In the genomic region with DNA sequence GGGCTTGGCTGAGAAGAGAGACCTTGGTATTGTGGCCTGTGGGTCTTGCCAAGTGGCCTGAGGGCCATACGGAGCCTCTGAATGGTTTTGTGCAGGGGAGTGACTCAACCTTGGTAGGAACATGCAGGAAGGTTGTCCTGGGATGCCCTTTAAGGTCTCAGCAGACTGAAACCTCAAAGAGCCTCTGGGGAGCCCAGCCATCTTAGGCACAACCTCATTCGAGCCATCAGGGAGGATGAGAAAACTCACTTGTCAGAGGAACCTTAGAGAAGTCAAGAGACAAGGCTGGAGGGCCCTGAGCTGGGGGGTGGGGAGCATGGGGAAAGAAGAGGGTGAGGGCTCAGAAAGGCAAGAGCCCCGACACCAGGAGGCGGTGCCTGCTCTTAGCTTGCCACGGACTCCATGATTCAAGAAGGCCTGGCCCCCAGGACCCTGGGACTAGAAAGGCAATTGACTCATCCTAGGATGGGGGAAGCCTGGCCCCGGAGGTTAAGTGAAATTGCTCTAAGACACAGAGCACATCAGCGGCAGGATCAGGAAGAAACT, we compare ENCODE assay signal across 8 cellular contexts. TPM values are rescaled to one million over a fixed set of nuclear protein-coding genes. Genes with fewer than 3 reads are reported as not detected.
DNase-seq lines count a peak whose midpoint lies in the region; ATAC-seq and TF ChIP-seq lines count a peak whose summit lies in the region.

No MANE protein-coding gene starts in this region.

- H3K9me3 Mint-ChIP-seq in effector memory CD8-positive, alpha-beta T cell: no peaks in the 10 kb centered on the region
- H3K9me3 Mint-ChIP-seq in nephron: no peaks in the 10 kb centered on the region

- H3K4me1 Mint-ChIP-seq in T-helper 17 cell (peaks cover 50% of the 10 kb centered on the region), nephron (peaks cover 42% of the 10 kb centered on the region)
- peaks cover 42 to 49% of the 10 kb centered on the region in 2 donors for H3K4me1 Mint-ChIP-seq in effector memory CD8-positive, alpha-beta T cell (ENCODE audit: low read depth in 2 of 2)

- H3K4me3 ChIP-seq in AG10803 (ENCODE audit: low read length): peak overlapping the region; percentile 51

- H3K4me3 Mint-ChIP-seq in T-helper 17 cell: peak overlapping the region; percentile 91
- H3K4me3 Mint-ChIP-seq in effector memory CD8-positive, alpha-beta T cell: peak overlapping the region; percentile 85 to 91
- H3K4me3 Mint-ChIP-seq in nephron: peak overlapping the region; percentile 74 to 84 (median 77)

- H3K9me3 ChIP-seq in T-helper 17 cell (ENCODE audit: control insufficient read depth, low read length, poor library complexity, severe bottlenecking): no peaks in the 10 kb centered on the region

- TF ChIP-seq CTCF in AG10803 (conservative IDR thresholded peaks at IDR 0.05; ENCODE audit: low read length) (no peak), nephron (IDR thresholded peaks at IDR 0.05; ENCODE audit: unreplicated experiment in 3 of 3) (no peak)

- H3K36me3 Mint-ChIP-seq in T-helper 17 cell (ENCODE audit: low read depth): no peaks in the 10 kb centered on the region
- H3K36me3 Mint-ChIP-seq in effector memory CD8-positive, alpha-beta T cell (ENCODE audit: insufficient read depth): peaks cover 19% of the 10 kb centered on the region
- no peaks in the 10 kb centered on the region for H3K36me3 Mint-ChIP-seq in nephron (ENCODE audit: low read depth)

- ATAC-seq in GM18870 (IDR thresholded peaks at IDR 0.05; ENCODE audit: unreplicated experiment): peak; percentile 16
- ATAC-seq in HG03064 (IDR thresholded peaks at IDR 0.05; ENCODE audit: low read depth, unreplicated experiment): peak; percentile 12
- no peak for ATAC-seq in T-helper 17 cell
- ATAC-seq in effector memory CD8-positive, alpha-beta T cell (replicated peaks): no peak

- peak overlapping the region; percentile 97 for H3K27ac Mint-ChIP-seq in T-helper 17 cell
- H3K27ac Mint-ChIP-seq in effector memory CD8-positive, alpha-beta T cell: peak overlapping the region; percentile 98
- peak overlapping the region; percentile 22 to 70 (median 40) for H3K27ac Mint-ChIP-seq in nephron

- DNase-seq in AG10803 (ENCODE audit: low read depth) (peak; percentile 90), T-helper 17 cell (no peak), mesenteric fat pad (ENCODE audit: low spot score) (no peak), NCI-H446 (lab: John Stamatoyannopoulos, UW) (no peak)
- peak in 1 of 3 experiments; percentile 14 for DNase-seq in effector memory CD8-positive, alpha-beta T cell

- H3K27me3 Mint-ChIP-seq in T-helper 17 cell (no peaks in the 10 kb centered on the region), nephron (ENCODE audit: low read depth) (peaks cover 4% of the 10 kb centered on the region)
- H3K27me3 Mint-ChIP-seq in effector memory CD8-positive, alpha-beta T cell: no peaks in the 10 kb centered on the region

RNA-seq across cellular contexts. Expression of gene IFI6, which starts 13.0 kb away (rescaled TPM):
- total RNA-seq in T-helper 17 cell (10 to 100 TPM; 25.7 to 26.4 TPM), mesenteric fat pad (126 TPM)

RNA-seq across cellular contexts. Expression of gene FGR, which starts 24.0 kb away (rescaled TPM):
- 10 to 100 TPM in 1 of 2 donors, 1 to 10 TPM in 1; 3.3 to 12.6 TPM for total RNA-seq in T-helper 17 cell
- 49.7 TPM for total RNA-seq in mesenteric fat pad

RNA-seq across cellular contexts. Expression of gene AHDC1, which starts 55.1 kb away (rescaled TPM):
- total RNA-seq in T-helper 17 cell (10 to 100 TPM; 15.9 to 18.7 TPM), mesenteric fat pad (28.5 TPM)

Comparison
In these comparisons a context has a peak if more than half of its experiments do, and no peak if none do; other contexts are left out.
1. ATAC-seq: peak in GM18870 (single experiment) and HG03064 (single experiment); none in T-helper 17 cell (single experiment) and effector memory CD8-positive, alpha-beta T cell (single experiment).
2. H3K27ac Mint-ChIP-seq: peak in every context shown above with its lines; median percentile 98 in effector memory CD8-positive, alpha-beta T cell; 97 in T-helper 17 cell; 40 in nephron.
3. Peak in every context shown above with its lines, with median percentiles within 50 percentile points of each other: H3K4me3 Mint-ChIP-seq.